27 cellular contexts compared by ENCODE assay signal in genomic region chr11:115470928-115471327, GRCh38.
"Had no signal": no experiment of that assay in that cellular context is flagged by ENCODE, and none has a peak within 500 bp of the region (broad histone marks: within the 10 kb centered on the region; RNA-seq: fewer than 3 reads in every experiment).

No MANE protein-coding gene starts in this region.

- H3K36me3 ChIP-seq: left lung, ovary, right atrium auricular region, suprapubic skin, thoracic aorta, tibial artery, upper lobe of right lung had no signal

- H3K4me3 ChIP-seq: left lung, lung, mucosa of descending colon, ovary, right atrium auricular region, skin epidermis, suprapubic skin, thoracic aorta, tibial artery, upper lobe of right lung had no signal

- H3K4me1 ChIP-seq: left lung, right atrium auricular region, suprapubic skin, tibial artery had no signal

- H3K27ac ChIP-seq: left lung, ovary, right atrium auricular region, skin epidermis, suprapubic skin, thoracic aorta, tibial artery, upper lobe of right lung had no signal

- H3K4me1 Mint-ChIP-seq: naive thymus-derived CD4-positive, alpha-beta T cell had no signal

- FAIRE-seq: keratinocyte, urothelium cell line had no signal

- H3K4me3 Mint-ChIP-seq: naive thymus-derived CD4-positive, alpha-beta T cell; natural killer cell treated with Interleukin-12 subunit alpha and Interleukin-12 subunit beta and Interleukin-15 and Interleukin-18, amount 100 ng/mL, for 72 hours; stimulated activated naive CD8-positive, alpha-beta T cell treated with anti-CD3 and anti-CD28 coated beads, Interleukin-15, Interleukin-2, amounts not matched to agents 100 ng/mL and 50 ng/mL, for 24 hours had no signal

- H3K27ac Mint-ChIP-seq: naive thymus-derived CD4-positive, alpha-beta T cell; natural killer cell treated with Interleukin-12 subunit alpha and Interleukin-12 subunit beta and Interleukin-15 and Interleukin-18, amount 100 ng/mL, for 72 hours; progenitor cell of endocrine pancreas; stimulated activated naive CD8-positive, alpha-beta T cell treated with anti-CD3 and anti-CD28 coated beads, Interleukin-15, Interleukin-2, amounts not matched to agents 100 ng/mL and 50 ng/mL, for 24 hours had no signal

- H3K36me3 Mint-ChIP-seq: naive thymus-derived CD4-positive, alpha-beta T cell; natural killer cell treated with Interleukin-12 subunit alpha and Interleukin-12 subunit beta and Interleukin-15 and Interleukin-18, amount 100 ng/mL, for 72 hours had no signal

- H3K27me3 Mint-ChIP-seq: progenitor cell of endocrine pancreas had no signal

- DNase-seq: hippocampal formation; left colon; mesendoderm; midbrain; mucosa of descending colon; naive thymus-derived CD4-positive, alpha-beta T cell; ovary; stimulated activated CD4-positive, alpha-beta T cell treated with anti-CD3 and anti-CD28 coated beads, Interleukin-12 subunit alpha, Interleukin-12 subunit beta, amount 100 ng/mL, for 4 hours; stimulated activated CD4-positive, alpha-beta T cell treated with anti-CD3 and anti-CD28 coated beads, Interleukin-15, amount 100 ng/mL, for 24 hours; stimulated activated CD4-positive, alpha-beta T cell treated with anti-CD3 and anti-CD28 coated beads, Interleukin-2, amount 100 ng/mL, for 24 hours; stimulated activated CD4-positive, alpha-beta T cell treated with anti-CD3 and anti-CD28 coated beads, Interleukin-4, amount 100 ng/mL, for 1 hour; stimulated activated naive CD4-positive, alpha-beta T cell; tibial artery; trophoblast cell; upper lobe of right lung had no signal

- H3K27me3 ChIP-seq: left lung, ovary, right atrium auricular region, suprapubic skin, tibial artery, upper lobe of right lung had no signal

- H3K9me3 ChIP-seq: left lung, mucosa of descending colon, ovary, right atrium auricular region, suprapubic skin, thoracic aorta, tibial artery, upper lobe of right lung had no signal

- H3K9me3 Mint-ChIP-seq: stimulated activated naive CD8-positive, alpha-beta T cell treated with anti-CD3 and anti-CD28 coated beads, Interleukin-15, Interleukin-2, amounts not matched to agents 100 ng/mL and 50 ng/mL, for 24 hours had no signal

- ATAC-seq: left colon; mucosa of descending colon; naive thymus-derived CD4-positive, alpha-beta T cell; sciatic nerve had no signal
